Comparison of ENCODE assay signal across 8 cellular contexts in genomic region chr2:74482801-74483674, GRCh38. TPM values are rescaled to one million over a fixed set of nuclear protein-coding genes. Genes with fewer than 3 reads are reported as not detected.
A peak's percentile ranks its signal among the peaks of the same experiment; 100 is the strongest.
DNase-seq lines count a peak whose midpoint lies in the region; ATAC-seq and TF ChIP-seq lines count a peak whose summit lies in the region.

A gene with protein sequence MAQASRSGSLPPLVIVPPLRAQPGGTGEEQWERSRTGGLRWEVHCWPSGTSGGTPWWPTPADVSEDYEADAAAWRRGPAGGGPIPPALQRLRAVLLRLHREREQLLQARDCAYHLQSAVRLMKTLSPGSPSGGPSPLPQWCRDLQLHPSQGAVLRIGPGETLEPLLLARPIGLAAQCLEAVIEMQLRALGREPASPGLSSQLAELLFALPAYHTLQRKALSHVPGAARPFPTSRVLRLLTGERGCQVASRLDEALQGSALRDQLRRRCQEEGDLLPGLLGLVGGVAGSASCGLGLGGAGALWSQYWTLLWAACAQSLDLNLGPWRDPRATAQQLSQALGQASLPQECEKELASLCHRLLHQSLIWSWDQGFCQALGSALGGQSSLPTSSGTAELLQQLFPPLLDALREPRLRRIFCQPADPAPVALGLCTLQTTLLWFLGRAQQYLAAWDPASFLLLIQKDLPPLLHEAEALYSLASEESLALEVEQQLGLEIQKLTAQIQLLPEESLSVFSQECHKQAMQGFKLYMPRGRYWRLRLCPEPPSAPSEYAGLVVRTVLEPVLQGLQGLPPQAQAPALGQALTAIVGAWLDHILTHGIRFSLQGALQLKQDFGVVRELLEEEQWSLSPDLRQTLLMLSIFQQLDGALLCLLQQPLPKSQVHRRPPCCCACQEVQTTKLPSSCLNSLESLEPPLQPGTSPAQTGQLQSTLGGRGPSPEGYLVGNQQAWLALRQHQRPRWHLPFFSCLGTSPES (minus strand): TSS chr2:74482998. CDS start chr2:74482837, 161 bp downstream.
TSS of gene TTC31 (plus strand) at chr2:74483081. CDS start at chr2:74483096, 15 bp downstream.

- H3K27ac Mint-ChIP-seq in activated CD4-positive, alpha-beta T cell treated with anti-CD3 and anti-CD28 coated beads for 36 hours: peak within 1 kb of the TSS; percentile 99

- DNase-seq in BJ (ENCODE audit: low read depth) (peak; percentile 74), NCI-H510A (lab: John Stamatoyannopoulos, UW) (peak; percentile 93), left kidney (ENCODE audit: low read depth, low spot score) (peak; percentile 99)
- DNase-seq in activated CD4-positive, alpha-beta T cell treated with anti-CD3 and anti-CD28 coated beads for 36 hours: peak; percentile 96
- peak; percentile 94 for DNase-seq in stimulated activated CD4-positive, alpha-beta T cell treated with anti-CD3 and anti-CD28 coated beads, Interleukin-2, amount 100 ng/mL, for 24 hours

- peak; percentile 93 for ATAC-seq in HG03432 (IDR thresholded peaks at IDR 0.05; ENCODE audit: unreplicated experiment)
- ATAC-seq in activated CD4-positive, alpha-beta T cell treated with anti-CD3 and anti-CD28 coated beads for 36 hours: peak; percentile 95

- no peaks in the 10 kb centered on the region for H3K9me3 Mint-ChIP-seq in activated CD4-positive, alpha-beta T cell treated with anti-CD3 and anti-CD28 coated beads for 36 hours (ENCODE audit: low read depth)

- peaks cover 31% of the 10 kb centered on the region for H3K4me1 Mint-ChIP-seq in activated CD4-positive, alpha-beta T cell treated with anti-CD3 and anti-CD28 coated beads for 36 hours

- no peaks in the 10 kb centered on the region for H3K27me3 Mint-ChIP-seq in activated CD4-positive, alpha-beta T cell treated with anti-CD3 and anti-CD28 coated beads for 36 hours

- TF ChIP-seq POLR2A in GM19099 (IDR thresholded peaks at IDR 0.05; ENCODE audit: extremely low read depth, insufficient read length, low read depth): peak; percentile 80

- intact Hi-C loops in activated CD4-positive, alpha-beta T cell treated with anti-CD3 and anti-CD28 coated beads for 36 hours (cut with DNase I, micrococcal nuclease): loop anchor here (1.0 to 2.0 kb wide), 15 partner anchors 11 to 1098 kb away; partner anchors contain the start of genes AUP1 (in 2 of the 2), C2orf81 (in 2 of the 2), DOK1 (in 2 of the 2) and HTRA2 (in 2 of the 2)

- CTCF ChIA-PET in BJ (lab: Yijun Ruan, JAX): interaction anchor here (0.8 to 8.1 kb wide), 21 partner anchors 10 to 148 kb away, joined by 3 to 149 read pairs (median 5); partner anchors contain the start of genes INO80B, LBX2 and MRPL53
- CTCF ChIA-PET in activated CD4-positive, alpha-beta T cell treated with anti-CD3 and anti-CD28 coated beads for 36 hours (lab: Charles Lee): interaction anchor here (0.5 to 5.2 kb wide), 18 partner anchors 10 to 141 kb away, joined by 3 to 62 read pairs (median 4); partner anchors contain the start of genes AUP1, DQX1, HTRA2 and INO80B

- H3K27ac ChIP-seq in cingulate gyrus (ENCODE audit: low read depth, low read length): peak within 1 kb of the TSS; percentile 70

- TF ChIP-seq CTCF in BJ (IDR thresholded peaks at IDR 0.05; ENCODE audit: insufficient read depth, low read depth, low read length): peak; percentile 92

- H3K36me3 ChIP-seq in BJ (ENCODE audit: control insufficient read depth, insufficient read depth, low read length): peaks cover 4% of the 10 kb centered on the region

- no peaks in the 10 kb centered on the region for H3K27me3 ChIP-seq in BJ (ENCODE audit: control insufficient read depth, insufficient read depth, low read length)

- peaks cover 17% of the 10 kb centered on the region for H3K36me3 Mint-ChIP-seq in activated CD4-positive, alpha-beta T cell treated with anti-CD3 and anti-CD28 coated beads for 36 hours (ENCODE audit: low read depth)

- peak within 1 kb of the TSS; percentile 91 for H3K4me3 ChIP-seq in BJ (ENCODE audit: low read depth, low read length)

- peak within 1 kb of the TSS; percentile 90 for H3K4me3 Mint-ChIP-seq in activated CD4-positive, alpha-beta T cell treated with anti-CD3 and anti-CD28 coated beads for 36 hours

- POLR2A ChIA-PET in BJ (lab: Charles Lee): interaction anchor here (0.6 kb wide), 1 partner anchor 14 kb away, joined by 5 read pairs; no protein-coding TSS in a partner anchor
- POLR2A ChIA-PET in activated CD4-positive, alpha-beta T cell treated with anti-CD3 and anti-CD28 coated beads for 36 hours (lab: Charles Lee): interaction anchor here (0.5 to 3.2 kb wide), 5 partner anchors 10 to 169 kb away, joined by 3 to 18 read pairs (median 6); partner anchors contain the start of genes AUP1, HTRA2, INO80B and MRPL53

RNA-seq across cellular contexts. Expression of the first gene that starts in this region (rescaled TPM):
- polyA plus RNA-seq in BJ (2011; rRNA removed): 4.5 and 6.2 TPM in 2 replicates
- polyA minus RNA-seq in BJ (2011; rRNA and poly(A)+ RNA removed): 15.6 and 21.0 TPM in 2 replicates
- total RNA-seq in activated CD4-positive, alpha-beta T cell treated with anti-CD3 and anti-CD28 coated beads for 36 hours: 10 to 100 TPM in 1 of 2 experiments, 1 to 10 TPM in 1; 9.7 to 13.2 TPM

RNA-seq across cellular contexts. Expression of gene TTC31, which starts in this region (rescaled TPM):
- 19.4 and 26.0 TPM in 2 replicates for polyA plus RNA-seq in BJ (2011; rRNA removed)
- 11.4 and 19.4 TPM in 2 replicates for polyA minus RNA-seq in BJ (2011; rRNA and poly(A)+ RNA removed)
- 10 to 100 TPM; 24.0 to 24.6 TPM for total RNA-seq in activated CD4-positive, alpha-beta T cell treated with anti-CD3 and anti-CD28 coated beads for 36 hours

Comparison
In these comparisons a context has a peak if more than half of its experiments do, and no peak if none do; other contexts are left out.
1. Peak in every context shown above with its lines: DNase-seq, ATAC-seq, H3K4me3 ChIP-seq and H3K27ac ChIP-seq.